Comparison of ENCODE assay signal across 17 cellular contexts in the genomic region with DNA sequence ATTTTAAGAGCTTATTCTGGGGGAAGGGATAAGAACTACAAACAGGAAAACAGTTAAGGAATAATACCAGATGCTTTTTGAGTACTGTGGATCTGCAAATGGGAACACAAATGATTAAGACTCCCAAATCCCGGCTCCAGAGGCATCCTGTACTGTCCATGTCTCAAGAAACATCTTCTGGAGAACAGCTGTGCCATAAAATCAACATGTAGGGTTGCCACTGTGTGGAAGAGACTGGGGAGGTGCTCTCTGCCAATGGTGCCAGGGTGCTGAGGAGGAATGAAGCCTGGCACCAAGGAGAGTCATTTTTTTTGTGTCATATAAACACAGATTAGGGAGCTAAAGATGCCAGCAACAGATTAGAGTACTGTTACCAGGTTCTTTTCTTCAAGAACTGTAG. TPM values are rescaled to one million over a fixed set of nuclear protein-coding genes. Genes with fewer than 3 reads are reported as not detected.
"Had no signal": no experiment of that assay in that cellular context is flagged by ENCODE, and none has a peak within 500 bp of the region (broad histone marks: within the 10 kb centered on the region; RNA-seq: fewer than 3 reads in every experiment).

No MANE protein-coding gene starts in this region.

- ATAC-seq: activated CD4-positive, CD25-positive, alpha-beta regulatory T cell treated with anti-CD3 and anti-CD28 coated beads, Interleukin-2, amount 50 U/mL, for 24 hours; activated CD8-positive, alpha-beta memory T cell treated with anti-CD3 and anti-CD28 coated beads, Interleukin-2, amount 10 ng/mL, durations not matched to agents 7 days and 5 days; stimulated activated naive CD8-positive, alpha-beta T cell treated with anti-CD3 and anti-CD28 coated beads, Interleukin-15, Interleukin-2, amounts not matched to agents 100 U/mL and 50 U/mL, for 24 hours had no signal

- H3K36me3 ChIP-seq: breast epithelium had no signal

- H3K4me3 ChIP-seq: breast epithelium, heart right ventricle, right atrium auricular region had no signal

- H3K9me3 ChIP-seq: breast epithelium, heart right ventricle, right atrium auricular region had no signal

- H3K27ac Mint-ChIP-seq: activated CD8-positive, alpha-beta memory T cell treated with anti-CD3 and anti-CD28 coated beads, Interleukin-2, amount 10 ng/mL, durations not matched to agents 7 days and 5 days; activated naive CD8-positive, alpha-beta T cell treated with anti-CD3 and anti-CD28 coated beads, Interleukin-2, amount 10 ng/mL, durations not matched to agents 7 days and 5 days; T-helper 2 cell treated with Interferon-gamma antibody and Interleukin-4, amounts not matched to agents 5 μg/mL and 100 μg/mL, for 36 hours had no signal

- H3K27me3 Mint-ChIP-seq: activated CD8-positive, alpha-beta memory T cell treated with anti-CD3 and anti-CD28 coated beads, Interleukin-2, amount 10 ng/mL, durations not matched to agents 7 days and 5 days; activated naive CD8-positive, alpha-beta T cell treated with anti-CD3 and anti-CD28 coated beads, Interleukin-2, amount 10 ng/mL, durations not matched to agents 7 days and 5 days had no signal

- H3K27ac ChIP-seq: breast epithelium, heart right ventricle, right atrium auricular region had no signal

- H3K27me3 ChIP-seq: breast epithelium, heart right ventricle, right atrium auricular region had no signal

- H3K9me3 Mint-ChIP-seq: activated naive CD8-positive, alpha-beta T cell treated with anti-CD3 and anti-CD28 coated beads, Interleukin-2, amount 10 ng/mL, durations not matched to agents 7 days and 5 days; T-helper 2 cell treated with Interferon-gamma antibody and Interleukin-4, amounts not matched to agents 5 μg/mL and 100 μg/mL, for 36 hours had no signal

- H3K4me1 ChIP-seq: breast epithelium had no signal

- DNase-seq: activated CD4-positive, alpha-beta T cell treated with anti-CD3 and anti-CD28 coated beads, Interleukin-2, amount 50 U/mL, for 48 hours; activated CD8-positive, alpha-beta memory T cell treated with anti-CD3 and anti-CD28 coated beads, Interleukin-2, amount 10 ng/mL, durations not matched to agents 7 days and 5 days; activated naive CD8-positive, alpha-beta T cell treated with anti-CD3 and anti-CD28 coated beads, Interleukin-2, amount 10 ng/mL, durations not matched to agents 7 days and 5 days; activated T-cell treated with anti-CD3 and anti-CD28 coated beads, Interleukin-2, amount 50 U/mL, for 48 hours; aorta; foreskin melanocyte; heart right ventricle; kidney; left ventricle myocardium superior; stimulated activated CD4-positive, alpha-beta T cell treated with anti-CD3 and anti-CD28 coated beads, Interleukin-2, amount 100 ng/mL, for 24 hours; stimulated activated naive CD8-positive, alpha-beta T cell treated with anti-CD3 and anti-CD28 coated beads, Interleukin-15, Interleukin-2, amounts not matched to agents 100 U/mL and 50 U/mL, for 24 hours had no signal

- H3K4me3 Mint-ChIP-seq: activated CD8-positive, alpha-beta memory T cell treated with anti-CD3 and anti-CD28 coated beads, Interleukin-2, amount 10 ng/mL, durations not matched to agents 7 days and 5 days; activated naive CD8-positive, alpha-beta T cell treated with anti-CD3 and anti-CD28 coated beads, Interleukin-2, amount 10 ng/mL, durations not matched to agents 7 days and 5 days; T-helper 2 cell treated with Interferon-gamma antibody and Interleukin-4, amounts not matched to agents 5 μg/mL and 100 μg/mL, for 36 hours had no signal

RNA-seq across cellular contexts. Expression of a gene that starts 54.3 kb away (rescaled TPM):
- total RNA-seq: left ventricle myocardium superior, mesenteric fat pad, posterior vena cava had no signal
